ENCODE assay signal across 8 cellular contexts in the genomic region with DNA sequence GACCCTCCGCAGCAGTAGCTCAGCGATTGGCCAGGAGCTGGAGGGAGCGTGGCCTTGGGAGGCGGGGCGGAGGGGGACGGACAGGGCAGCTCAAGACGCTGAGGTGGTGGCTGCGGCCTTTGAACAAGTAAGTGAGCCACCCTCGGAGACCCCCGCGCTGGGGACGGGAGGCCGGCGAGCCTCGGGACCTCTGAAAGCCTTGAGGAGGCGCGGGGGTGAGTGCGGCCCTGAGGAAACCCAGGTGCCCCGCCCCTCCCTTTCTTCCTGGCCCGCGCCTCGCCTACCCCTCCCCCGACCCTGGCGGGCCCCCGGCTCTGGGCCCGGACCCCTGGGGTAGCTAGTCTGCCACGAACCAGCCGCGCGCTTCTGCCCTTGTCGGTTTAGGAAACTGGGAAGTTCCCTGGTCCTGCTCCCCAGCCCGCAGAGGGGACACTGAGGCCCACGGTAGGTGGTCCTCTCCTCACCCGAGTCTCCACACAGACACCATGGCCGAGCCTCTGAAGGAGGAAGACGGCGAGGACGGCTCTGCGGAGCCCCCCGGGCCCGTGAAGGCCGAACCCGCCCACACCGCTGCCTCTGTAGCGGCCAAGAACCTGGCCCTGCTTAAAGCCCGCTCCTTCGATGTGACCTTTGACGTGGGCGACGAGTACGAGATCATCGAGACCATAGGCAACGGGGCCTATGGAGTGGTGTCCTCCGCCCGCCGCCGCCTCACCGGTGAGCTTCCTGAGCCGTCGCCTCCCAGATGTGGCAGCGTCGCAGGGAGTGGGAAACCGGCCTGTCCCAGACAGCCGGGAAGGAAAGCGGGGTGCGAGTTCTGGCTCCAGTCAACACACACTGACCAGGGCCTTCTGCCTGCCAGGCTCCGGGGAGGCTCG. TPM values are rescaled to one million over a fixed set of nuclear protein-coding genes. Genes with fewer than 3 reads are reported as not detected.
DNase-seq lines count a peak whose midpoint lies in the region; ATAC-seq and TF ChIP-seq lines count a peak whose summit lies in the region.

A gene (plus strand): TSS at position 83 of the 878 bp plus-strand sequence. CDS start 403 bp downstream, at position 486.

- DNase-seq in RKO (ENCODE audit: low spot score) (peak; percentile 39), epithelial cell of esophagus (ENCODE audit: low read depth) (no peak), naive B cell (no peak), GM03348 (ENCODE audit: low spot score) (no peak), SKM-1 treated with dmso at 0.1 percent for 144 hours (lab: John Stamatoyannopoulos, UW; ENCODE audit: unreplicated experiment) (no peak)
- DNase-seq in activated CD4-positive, alpha-beta T cell treated with anti-CD3 and anti-CD28 coated beads for 4 hours, result no peak

- H3K4me1 Mint-ChIP-seq in naive B cell, result peaks cover 10 to 33% (median 14%) of the 10 kb centered on the region in 3 donors

- peak within 1 kb of the TSS; percentile 97 to 100 (median 99) for H3K27ac Mint-ChIP-seq in naive B cell

- H3K4me3 ChIP-seq in epithelial cell of esophagus (ENCODE audit: low read length), result peak within 1 kb of the TSS; percentile 89

- peaks cover 0 to 10% of the 10 kb centered on the region in 2 donors for H3K36me3 Mint-ChIP-seq in naive B cell

- no peaks in the 10 kb centered on the region for H3K9me3 Mint-ChIP-seq in naive B cell

- peak within 1 kb of the TSS; percentile 88 for H3K27ac ChIP-seq in C4-2B

- ATAC-seq in GM21825 (IDR thresholded peaks at IDR 0.05; ENCODE audit: unreplicated experiment), result peak; percentile 4
- ATAC-seq in naive B cell (ENCODE audit: low read depth in 2 of 2), result peak; percentile 4 to 6

- TF ChIP-seq CTCF in C4-2B (conservative IDR thresholded peaks at IDR 0.05), result no peak
- no peak for TF ChIP-seq CTCF in epithelial cell of esophagus (IDR thresholded peaks at IDR 0.05; ENCODE audit: insufficient read depth, low read depth, low read length, missing control alignments)

- peak within 1 kb of the TSS; percentile 95 to 100 (median 100) for H3K4me3 Mint-ChIP-seq in naive B cell

- H3K27me3 Mint-ChIP-seq in naive B cell, result no peaks in the 10 kb centered on the region

RNA-seq across cellular contexts. Expression of the gene that starts here (rescaled TPM):
- polyA plus RNA-seq in naive B cell (ENCODE audit: low read depth in 6 of 6), result 10 to 100 TPM in 1 of 6 donors, 1 to 10 TPM in 5; 3.5 to 11.3 (median 7.3) TPM
